Comparison of ENCODE assay signal across 11 cellular contexts in genomic region chr12:51372021-51372420, GRCh38. TPM values are rescaled to one million over a fixed set of nuclear protein-coding genes. Genes with fewer than 3 reads are reported as not detected.
DNase-seq lines count a peak whose midpoint lies in the region; ATAC-seq and TF ChIP-seq lines count a peak whose summit lies in the region.
"Had no signal": no experiment of that assay in that cellular context is flagged by ENCODE, and none has a peak within 500 bp of the region (broad histone marks: within the 10 kb centered on the region; RNA-seq: fewer than 3 reads in every experiment).

No MANE protein-coding gene starts in this region.

- peak overlapping the region; percentile 95 for H3K27ac Mint-ChIP-seq in endodermal cell
- peak overlapping the region; percentile 99 for H3K27ac Mint-ChIP-seq in nephron progenitor cell
- H3K27ac Mint-ChIP-seq: activated T-helper 2 cell treated with anti-CD3 and anti-CD28 coated beads, Interferon-gamma antibody, Interleukin-2, Interleukin-4, amounts not matched to agents 10 μg/mL and 5 μg/mL and 100 μg/mL, durations not matched to agents 14 hours and 24 hours and 36 hours had no signal

- H3K9me3 Mint-ChIP-seq in endodermal cell (no peaks in the 10 kb centered on the region), nephron progenitor cell (no peaks in the 10 kb centered on the region)
- H3K9me3 Mint-ChIP-seq: activated T-helper 2 cell treated with anti-CD3 and anti-CD28 coated beads, Interferon-gamma antibody, Interleukin-2, Interleukin-4, amounts not matched to agents 10 μg/mL and 5 μg/mL and 100 μg/mL, durations not matched to agents 14 hours and 24 hours and 36 hours had no signal

- ATAC-seq in heart right ventricle = no peak

- DNase-seq in cardiac muscle cell (ENCODE audit: low read depth in 1 of 2, low spot score in 1 of 2) = no peak
- no peak for DNase-seq in heart right ventricle
- DNase-seq in endodermal cell = no peak
- DNase-seq in nephron progenitor cell = no peak
- DNase-seq in HT-29 (ENCODE audit: low spot score) = no peak
- no peak for DNase-seq in nucleus accumbens (lab: John Stamatoyannopoulos, UW)
- DNase-seq in islet precursor cell = no peak
- no peak for DNase-seq in GM13976 (ENCODE audit: low spot score)
- DNase-seq: NCI-H1694 had no signal

- H3K4me1 Mint-ChIP-seq in endodermal cell = peaks cover 22% of the 10 kb centered on the region
- peaks cover 67% of the 10 kb centered on the region for H3K4me1 Mint-ChIP-seq in nephron progenitor cell

- H3K9ac ChIP-seq in endodermal cell (ENCODE audit: extremely low read depth, low read length, poor library complexity, severe bottlenecking) = peak overlapping the region; percentile 45

- no peaks in the 10 kb centered on the region for H3K36me3 ChIP-seq in cardiac muscle cell
- peaks cover 0 to 14% (median 0%) of the 10 kb centered on the region in 9 donors for H3K36me3 ChIP-seq in heart right ventricle
- peaks cover 18% of the 10 kb centered on the region for H3K36me3 ChIP-seq in endodermal cell (ENCODE audit: control insufficient read depth, insufficient read depth, low read length)

- intact Hi-C loops in heart right ventricle (cut with DNase I) = no loop called here

- H3K27ac ChIP-seq in cardiac muscle cell (peak overlapping the region; percentile 82), heart right ventricle (peak overlapping the region in 1 of 10 donors; percentile 34), endodermal cell (ENCODE audit: low read depth, low read length) (peak overlapping the region; percentile 78)

- H3K9me3 ChIP-seq in cardiac muscle cell (ENCODE audit: low read depth) (no peaks in the 10 kb centered on the region), heart right ventricle (no peaks in the 10 kb centered on the region), endodermal cell (ENCODE audit: control insufficient read depth, low read length) (no peaks in the 10 kb centered on the region)

- H3K27me3 ChIP-seq in cardiac muscle cell = no peaks in the 10 kb centered on the region
- no peaks in the 10 kb centered on the region for H3K27me3 ChIP-seq in heart right ventricle
- H3K27me3 ChIP-seq in endodermal cell (ENCODE audit: control insufficient read depth, insufficient read depth, low read length, poor library complexity, severe bottlenecking) = no peaks in the 10 kb centered on the region

- H3K4me3 ChIP-seq in cardiac muscle cell (no peak overlapping the region), heart right ventricle (no peak overlapping the region), endodermal cell (ENCODE audit: low read length) (no peak overlapping the region)

- TF ChIP-seq CTCF in cardiac muscle cell (IDR thresholded peaks at IDR 0.05; ENCODE audit: low read depth, low read length) (no peak), heart right ventricle (IDR thresholded peaks at IDR 0.05) (no peak), endodermal cell (conservative IDR thresholded peaks at IDR 0.05) (peak; percentile 14), nephron progenitor cell (IDR thresholded peaks at IDR 0.05) (no peak), GM13976 (IDR thresholded peaks at IDR 0.05; ENCODE audit: borderline replicate concordance, control extremely low read depth, extremely low read depth, insufficient read depth, missing control alignments) (no peak)

- H3K27me3 Mint-ChIP-seq in endodermal cell (ENCODE audit: insufficient read depth) (no peaks in the 10 kb centered on the region), nephron progenitor cell (ENCODE audit: low read depth, poor library complexity) (no peaks in the 10 kb centered on the region)

- in situ Hi-C loops in GM13976 (cut with MboI; ENCODE audit: low sequenced_read_pairs, unreplicated experiment) = no loop called here

- H3K4me1 ChIP-seq in cardiac muscle cell (ENCODE audit: low read depth) (peaks cover 8% of the 10 kb centered on the region), heart right ventricle (peaks cover 0 to 31% (median 3%) of the 10 kb centered on the region in 9 donors), endodermal cell (ENCODE audit: control insufficient read depth, insufficient read depth, low read length) (peaks cover 8% of the 10 kb centered on the region)

- H3K36me3 Mint-ChIP-seq in endodermal cell (ENCODE audit: low read depth) = peaks cover 24% of the 10 kb centered on the region
- H3K36me3 Mint-ChIP-seq in nephron progenitor cell (ENCODE audit: low read depth) = no peaks in the 10 kb centered on the region

- H3K4me3 Mint-ChIP-seq in endodermal cell (no peak overlapping the region), nephron progenitor cell (peak overlapping the region; percentile 67)

- WGBS in heart right ventricle, 2 donors = 92 to 96% methylated on average over 2 of the region's 2 CpGs
- WGBS in endodermal cell (ENCODE audit: insufficient coverage in 1 of 2, insufficient read length in 1 of 2), 2 experiments = 83 to 100% methylated on average over 1 to 2 of the region's 2 CpGs

RNA-seq across cellular contexts. Expression of gene GALNT6, which starts 19.2 kb away (rescaled TPM):
- 5.4 and 8.0 TPM in 2 replicates for total RNA-seq in cardiac muscle cell
- polyA plus RNA-seq in cardiac muscle cell = 4.3 and 5.2 TPM in 2 replicates
- total RNA-seq in heart right ventricle = 1 to 10 TPM in 5 of 10 donors, under 1 TPM in 5; 0.23 to 6.3 (median 1.0) TPM
- under 1 TPM; 0.15 to 0.57 TPM for polyA plus RNA-seq in heart right ventricle
- 10 to 100 TPM; 13.9 to 19.1 TPM for total RNA-seq in endodermal cell
- polyA plus RNA-seq in endodermal cell (2013, experiment 1 of 2) = 2.7 TPM
- polyA plus RNA-seq in endodermal cell (2013, experiment 2 of 2) = 2.1 TPM
- 6.1 and 16.3 TPM in 2 replicates for total RNA-seq in HT-29 (2014; rRNA removed; shearing (Covaris generic))

RNA-seq across cellular contexts. Expression of gene CELA1, which starts 25.5 kb away (rescaled TPM):
- total RNA-seq in cardiac muscle cell (not detected in 2 replicates), heart right ventricle (not detected), endodermal cell (not detected)
- polyA plus RNA-seq in cardiac muscle cell (not detected in 2 replicates), heart right ventricle (not detected)
- not detected for polyA plus RNA-seq in endodermal cell (2013, experiment 1 of 2)
- polyA plus RNA-seq in endodermal cell (2013, experiment 2 of 2) = not detected
- total RNA-seq in HT-29 (2014; rRNA removed; shearing (Covaris generic)) = not detected in 2 replicates
- total RNA-seq: activated T-helper 2 cell treated with anti-CD3 and anti-CD28 coated beads, Interferon-gamma antibody, Interleukin-2, Interleukin-4, amounts not matched to agents 10 μg/mL and 5 μg/mL and 100 μg/mL, durations not matched to agents 14 hours and 24 hours and 36 hours; posterior vena cava had no signal

RNA-seq across cellular contexts. Expression of gene BIN2, which starts 48.0 kb away (rescaled TPM):
- not detected in 2 replicates for total RNA-seq in cardiac muscle cell
- 0.25 TPM in 1 of 2 replicates, not detected in the other for polyA plus RNA-seq in cardiac muscle cell
- 10 to 100 TPM in 1 of 10 donors, 1 to 10 TPM in 5, under 1 TPM in 4; 0.57 to 13.2 (median 1.8) TPM for total RNA-seq in heart right ventricle
- 1 to 10 TPM; 1.2 to 1.4 TPM for polyA plus RNA-seq in heart right ventricle
- total RNA-seq in endodermal cell = not detected
- not detected for polyA plus RNA-seq in endodermal cell (2013, experiment 1 of 2)
- not detected for polyA plus RNA-seq in endodermal cell (2013, experiment 2 of 2)
- total RNA-seq in HT-29 (2014; rRNA removed; shearing (Covaris generic)) = 0.42 and 0.56 TPM in 2 replicates

RNA-seq across cellular contexts. Expression of gene SLC4A8, which starts 52.6 kb away (rescaled TPM):
- total RNA-seq in cardiac muscle cell = 3.5 and 4.9 TPM in 2 replicates
- 1.9 and 9.8 TPM in 2 replicates for polyA plus RNA-seq in cardiac muscle cell
- 1 to 10 TPM in 1 of 10 donors, under 1 TPM in 9; 0.28 to 1.8 (median 0.63) TPM for total RNA-seq in heart right ventricle
- under 1 TPM; 0.12 to 0.22 TPM for polyA plus RNA-seq in heart right ventricle
- 10 to 100 TPM; 25.8 to 26.4 TPM for total RNA-seq in endodermal cell
- polyA plus RNA-seq in endodermal cell (2013, experiment 1 of 2) = 22.8 TPM
- polyA plus RNA-seq in endodermal cell (2013, experiment 2 of 2) = 19.0 TPM
- not detected in 2 replicates for total RNA-seq in HT-29 (2014; rRNA removed; shearing (Covaris generic))
